In the genomic region with DNA sequence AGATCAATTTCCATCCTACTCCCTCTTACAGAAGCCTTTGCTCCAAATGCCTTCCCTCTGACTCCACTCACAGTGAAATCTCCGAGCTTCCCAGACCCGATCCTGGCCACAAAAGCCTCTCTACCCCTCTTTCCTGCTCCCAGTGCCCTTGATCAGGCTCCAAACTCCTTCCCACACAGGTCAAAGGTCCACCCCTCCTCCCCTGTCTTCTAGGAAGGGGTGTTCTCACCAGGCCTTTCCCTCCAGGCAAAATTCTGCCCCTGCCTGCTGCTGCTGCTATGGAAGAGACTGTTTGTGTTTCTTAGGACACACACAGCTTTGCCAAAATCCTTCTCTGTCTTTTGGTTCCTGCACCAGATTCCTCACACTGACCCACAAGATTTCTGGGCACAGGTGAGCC, we compare ENCODE assay signal across 1 cellular context.
TF ChIP-seq lines count a peak whose summit lies in the region.

No MANE protein-coding gene starts in this region.

TF ChIP-seq in WTC11, 78 proteins besides CTCF, POLR2A, EP300 and RAD21 (continued from another document):
- TF ChIP-seq, protein P1, sequence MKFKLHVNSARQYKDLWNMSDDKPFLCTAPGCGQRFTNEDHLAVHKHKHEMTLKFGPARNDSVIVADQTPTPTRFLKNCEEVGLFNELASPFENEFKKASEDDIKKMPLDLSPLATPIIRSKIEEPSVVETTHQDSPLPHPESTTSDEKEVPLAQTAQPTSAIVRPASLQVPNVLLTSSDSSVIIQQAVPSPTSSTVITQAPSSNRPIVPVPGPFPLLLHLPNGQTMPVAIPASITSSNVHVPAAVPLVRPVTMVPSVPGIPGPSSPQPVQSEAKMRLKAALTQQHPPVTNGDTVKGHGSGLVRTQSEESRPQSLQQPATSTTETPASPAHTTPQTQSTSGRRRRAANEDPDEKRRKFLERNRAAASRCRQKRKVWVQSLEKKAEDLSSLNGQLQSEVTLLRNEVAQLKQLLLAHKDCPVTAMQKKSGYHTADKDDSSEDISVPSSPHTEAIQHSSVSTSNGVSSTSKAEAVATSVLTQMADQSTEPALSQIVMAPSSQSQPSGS (CRISPR knock-in tag; IDR thresholded peaks at IDR 0.05; ENCODE audit: borderline replicate concordance, low read depth), result no peak
- TF ChIP-seq FOXP1 (CRISPR knock-in tag; IDR thresholded peaks at IDR 0.05; ENCODE audit: borderline replicate concordance) (no peak), ZNF263 (CRISPR knock-in tag; IDR thresholded peaks at IDR 0.05; ENCODE audit: low read depth) (no peak), SMAD3 (CRISPR knock-in tag; IDR thresholded peaks at IDR 0.05; ENCODE audit: borderline replicate concordance) (no peak), CREB1 (CRISPR knock-in tag; IDR thresholded peaks at IDR 0.05) (no peak)
- TF ChIP-seq, protein P2, sequence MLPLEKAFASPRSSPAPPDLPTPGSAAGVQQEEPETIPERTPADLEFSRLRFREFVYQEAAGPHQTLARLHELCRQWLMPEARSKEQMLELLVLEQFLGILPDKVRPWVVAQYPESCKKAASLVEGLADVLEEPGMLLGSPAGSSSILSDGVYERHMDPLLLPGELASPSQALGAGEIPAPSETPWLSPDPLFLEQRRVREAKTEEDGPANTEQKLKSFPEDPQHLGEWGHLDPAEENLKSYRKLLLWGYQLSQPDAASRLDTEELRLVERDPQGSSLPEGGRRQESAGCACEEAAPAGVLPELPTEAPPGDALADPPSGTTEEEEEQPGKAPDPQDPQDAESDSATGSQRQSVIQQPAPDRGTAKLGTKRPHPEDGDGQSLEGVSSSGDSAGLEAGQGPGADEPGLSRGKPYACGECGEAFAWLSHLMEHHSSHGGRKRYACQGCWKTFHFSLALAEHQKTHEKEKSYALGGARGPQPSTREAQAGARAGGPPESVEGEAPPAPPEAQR (CRISPR knock-in tag; IDR thresholded peaks at IDR 0.05), result no peak
- TF ChIP-seq, protein P3, sequence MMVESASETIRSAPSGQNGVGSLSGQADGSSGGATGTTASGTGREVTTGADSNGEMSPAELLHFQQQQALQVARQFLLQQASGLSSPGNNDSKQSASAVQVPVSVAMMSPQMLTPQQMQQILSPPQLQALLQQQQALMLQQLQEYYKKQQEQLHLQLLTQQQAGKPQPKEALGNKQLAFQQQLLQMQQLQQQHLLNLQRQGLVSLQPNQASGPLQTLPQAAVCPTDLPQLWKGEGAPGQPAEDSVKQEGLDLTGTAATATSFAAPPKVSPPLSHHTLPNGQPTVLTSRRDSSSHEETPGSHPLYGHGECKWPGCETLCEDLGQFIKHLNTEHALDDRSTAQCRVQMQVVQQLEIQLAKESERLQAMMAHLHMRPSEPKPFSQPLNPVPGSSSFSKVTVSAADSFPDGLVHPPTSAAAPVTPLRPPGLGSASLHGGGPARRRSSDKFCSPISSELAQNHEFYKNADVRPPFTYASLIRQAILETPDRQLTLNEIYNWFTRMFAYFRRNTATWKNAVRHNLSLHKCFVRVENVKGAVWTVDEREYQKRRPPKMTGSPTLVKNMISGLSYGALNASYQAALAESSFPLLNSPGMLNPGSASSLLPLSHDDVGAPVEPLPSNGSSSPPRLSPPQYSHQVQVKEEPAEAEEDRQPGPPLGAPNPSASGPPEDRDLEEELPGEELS (CRISPR knock-in tag; IDR thresholded peaks at IDR 0.05), result no peak
